1 cellular context compared by ENCODE assay signal in the genomic region with DNA sequence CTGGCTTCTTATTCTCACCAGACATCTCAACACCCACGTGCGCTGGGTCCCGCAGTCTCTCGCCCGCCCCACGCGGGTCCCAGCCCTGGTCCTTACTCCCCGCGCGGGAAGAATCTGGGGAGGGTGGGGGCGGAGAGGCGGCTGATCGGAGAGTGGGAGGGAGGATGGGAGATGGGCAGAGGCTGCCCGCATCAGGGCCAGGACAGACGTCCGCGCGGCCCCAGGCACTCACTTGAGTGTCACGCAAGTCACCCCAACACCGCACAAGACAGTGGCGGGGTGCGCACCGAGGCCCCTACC.
TF ChIP-seq lines count a peak whose summit lies in the region.

No MANE protein-coding gene starts in this region.

TF ChIP-seq in HEK293, 187 proteins besides CTCF, POLR2A, EP300 and RAD21 (continues in another document):
- TF ChIP-seq SP2 (tag by site-specific recombination; IDR thresholded peaks at IDR 0.05) (peak; percentile 26), KLF7 (tag by site-specific recombination; IDR thresholded peaks at IDR 0.05; ENCODE audit: borderline replicate concordance) (no peak), ZFP3 (tag by site-specific recombination; IDR thresholded peaks at IDR 0.05; ENCODE audit: low read depth) (no peak), ZNF510 (tag by site-specific recombination; IDR thresholded peaks at IDR 0.05; ENCODE audit: insufficient replicate concordance) (no peak), ZNF239 (tag by site-specific recombination; IDR thresholded peaks at IDR 0.05) (no peak), ZSCAN23 (tag by site-specific recombination; IDR thresholded peaks at IDR 0.05) (no peak), WT1 (tag by site-specific recombination; IDR thresholded peaks at IDR 0.05) (no peak), ZNF350 (tag by site-specific recombination; IDR thresholded peaks at IDR 0.05) (no peak), ZFHX2 (tag by site-specific recombination; conservative IDR thresholded peaks at IDR 0.05) (peak; percentile 69), YY2 (tag by site-specific recombination; IDR thresholded peaks at IDR 0.05) (no peak), ZBTB17 (tag by site-specific recombination; IDR thresholded peaks at IDR 0.05) (no peak), ZNF202 (tag by site-specific recombination; IDR thresholded peaks at IDR 0.05; ENCODE audit: borderline replicate concordance) (no peak), ZNF768 (tag by site-specific recombination; IDR thresholded peaks at IDR 0.05) (no peak), MZF1 (tag by site-specific recombination; IDR thresholded peaks at IDR 0.05; ENCODE audit: borderline replicate concordance) (no peak), ZNF366 (tag by site-specific recombination; conservative IDR thresholded peaks at IDR 0.05) (no peak), ZNF211 (tag by site-specific recombination; IDR thresholded peaks at IDR 0.05; ENCODE audit: low read depth) (no peak), HOXA7 (CRISPR knock-in tag; IDR thresholded peaks at IDR 0.05; ENCODE audit: borderline replicate concordance) (no peak), ZNF174 (tag by site-specific recombination; IDR thresholded peaks at IDR 0.05) (no peak), IKZF3 (tag by site-specific recombination; IDR thresholded peaks at IDR 0.05) (no peak), ZNF529 (tag by site-specific recombination; IDR thresholded peaks at IDR 0.05; ENCODE audit: insufficient replicate concordance) (no peak), ZNF37A (tag by site-specific recombination; IDR thresholded peaks at IDR 0.05) (no peak), ZNF214 (tag by site-specific recombination; IDR thresholded peaks at IDR 0.05; ENCODE audit: borderline replicate concordance) (no peak), ZNF521 (tag by site-specific recombination; IDR thresholded peaks at IDR 0.05) (no peak), EGR2 (tag by site-specific recombination; IDR thresholded peaks at IDR 0.05; ENCODE audit: low read depth) (peak; percentile 57), ZBTB21 (tag by site-specific recombination; IDR thresholded peaks at IDR 0.05) (no peak), HOXD13 (CRISPR knock-in tag; IDR thresholded peaks at IDR 0.05; ENCODE audit: borderline replicate concordance) (no peak), ZNF169 (tag by site-specific recombination; IDR thresholded peaks at IDR 0.05) (no peak), ZNF561 (tag by site-specific recombination; IDR thresholded peaks at IDR 0.05; ENCODE audit: borderline replicate concordance) (no peak), PRDM1 (tag by site-specific recombination; IDR thresholded peaks at IDR 0.05) (no peak), ZNF707 (tag by site-specific recombination; IDR thresholded peaks at IDR 0.05) (no peak), ZNF473 (tag by site-specific recombination; IDR thresholded peaks at IDR 0.05) (no peak), ZNF146 (tag by site-specific recombination; IDR thresholded peaks at IDR 0.05) (no peak), ZNF292 (tag by site-specific recombination; IDR thresholded peaks at IDR 0.05; ENCODE audit: borderline replicate concordance, low read depth) (no peak), OVOL3 (tag by site-specific recombination; IDR thresholded peaks at IDR 0.05) (no peak), ZNF132 (tag by site-specific recombination; IDR thresholded peaks at IDR 0.05; ENCODE audit: borderline replicate concordance) (no peak), YY1 (tag by site-specific recombination; IDR thresholded peaks at IDR 0.05) (no peak), ZNF175 (tag by site-specific recombination; IDR thresholded peaks at IDR 0.05) (no peak), SP3 (tag by site-specific recombination; IDR thresholded peaks at IDR 0.05) (no peak), ZNF514 (tag by site-specific recombination; IDR thresholded peaks at IDR 0.05) (no peak), ZNF404 (tag by site-specific recombination; IDR thresholded peaks at IDR 0.05) (no peak)
- TF ChIP-seq, protein P1, sequence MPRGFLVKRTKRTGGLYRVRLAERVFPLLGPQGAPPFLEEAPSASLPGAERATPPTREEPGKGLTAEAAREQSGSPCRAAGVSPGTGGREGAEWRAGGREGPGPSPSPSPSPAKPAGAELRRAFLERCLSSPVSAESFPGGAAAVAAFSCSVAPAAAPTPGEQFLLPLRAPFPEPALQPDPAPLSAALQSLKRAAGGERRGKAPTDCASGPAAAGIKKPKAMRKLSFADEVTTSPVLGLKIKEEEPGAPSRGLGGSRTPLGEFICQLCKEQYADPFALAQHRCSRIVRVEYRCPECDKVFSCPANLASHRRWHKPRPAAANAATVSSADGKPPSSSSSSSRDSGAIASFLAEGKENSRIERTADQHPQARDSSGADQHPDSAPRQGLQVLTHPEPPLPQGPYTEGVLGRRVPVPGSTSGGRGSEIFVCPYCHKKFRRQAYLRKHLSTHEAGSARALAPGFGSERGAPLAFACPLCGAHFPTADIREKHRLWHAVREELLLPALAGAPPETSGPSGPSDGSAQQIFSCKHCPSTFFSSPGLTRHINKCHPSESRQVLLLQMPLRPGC (tag by site-specific recombination; IDR thresholded peaks at IDR 0.05): no peak
- TF ChIP-seq, protein P2, sequence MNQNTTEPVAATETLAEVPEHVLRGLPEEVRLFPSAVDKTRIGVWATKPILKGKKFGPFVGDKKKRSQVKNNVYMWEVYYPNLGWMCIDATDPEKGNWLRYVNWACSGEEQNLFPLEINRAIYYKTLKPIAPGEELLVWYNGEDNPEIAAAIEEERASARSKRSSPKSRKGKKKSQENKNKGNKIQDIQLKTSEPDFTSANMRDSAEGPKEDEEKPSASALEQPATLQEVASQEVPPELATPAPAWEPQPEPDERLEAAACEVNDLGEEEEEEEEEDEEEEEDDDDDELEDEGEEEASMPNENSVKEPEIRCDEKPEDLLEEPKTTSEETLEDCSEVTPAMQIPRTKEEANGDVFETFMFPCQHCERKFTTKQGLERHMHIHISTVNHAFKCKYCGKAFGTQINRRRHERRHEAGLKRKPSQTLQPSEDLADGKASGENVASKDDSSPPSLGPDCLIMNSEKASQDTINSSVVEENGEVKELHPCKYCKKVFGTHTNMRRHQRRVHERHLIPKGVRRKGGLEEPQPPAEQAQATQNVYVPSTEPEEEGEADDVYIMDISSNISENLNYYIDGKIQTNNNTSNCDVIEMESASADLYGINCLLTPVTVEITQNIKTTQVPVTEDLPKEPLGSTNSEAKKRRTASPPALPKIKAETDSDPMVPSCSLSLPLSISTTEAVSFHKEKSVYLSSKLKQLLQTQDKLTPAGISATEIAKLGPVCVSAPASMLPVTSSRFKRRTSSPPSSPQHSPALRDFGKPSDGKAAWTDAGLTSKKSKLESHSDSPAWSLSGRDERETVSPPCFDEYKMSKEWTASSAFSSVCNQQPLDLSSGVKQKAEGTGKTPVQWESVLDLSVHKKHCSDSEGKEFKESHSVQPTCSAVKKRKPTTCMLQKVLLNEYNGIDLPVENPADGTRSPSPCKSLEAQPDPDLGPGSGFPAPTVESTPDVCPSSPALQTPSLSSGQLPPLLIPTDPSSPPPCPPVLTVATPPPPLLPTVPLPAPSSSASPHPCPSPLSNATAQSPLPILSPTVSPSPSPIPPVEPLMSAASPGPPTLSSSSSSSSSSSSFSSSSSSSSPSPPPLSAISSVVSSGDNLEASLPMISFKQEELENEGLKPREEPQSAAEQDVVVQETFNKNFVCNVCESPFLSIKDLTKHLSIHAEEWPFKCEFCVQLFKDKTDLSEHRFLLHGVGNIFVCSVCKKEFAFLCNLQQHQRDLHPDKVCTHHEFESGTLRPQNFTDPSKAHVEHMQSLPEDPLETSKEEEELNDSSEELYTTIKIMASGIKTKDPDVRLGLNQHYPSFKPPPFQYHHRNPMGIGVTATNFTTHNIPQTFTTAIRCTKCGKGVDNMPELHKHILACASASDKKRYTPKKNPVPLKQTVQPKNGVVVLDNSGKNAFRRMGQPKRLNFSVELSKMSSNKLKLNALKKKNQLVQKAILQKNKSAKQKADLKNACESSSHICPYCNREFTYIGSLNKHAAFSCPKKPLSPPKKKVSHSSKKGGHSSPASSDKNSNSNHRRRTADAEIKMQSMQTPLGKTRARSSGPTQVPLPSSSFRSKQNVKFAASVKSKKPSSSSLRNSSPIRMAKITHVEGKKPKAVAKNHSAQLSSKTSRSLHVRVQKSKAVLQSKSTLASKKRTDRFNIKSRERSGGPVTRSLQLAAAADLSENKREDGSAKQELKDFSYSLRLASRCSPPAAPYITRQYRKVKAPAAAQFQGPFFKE (tag by site-specific recombination; IDR thresholded peaks at IDR 0.05; ENCODE audit: borderline replicate concordance): no peak
- TF ChIP-seq, protein P3, sequence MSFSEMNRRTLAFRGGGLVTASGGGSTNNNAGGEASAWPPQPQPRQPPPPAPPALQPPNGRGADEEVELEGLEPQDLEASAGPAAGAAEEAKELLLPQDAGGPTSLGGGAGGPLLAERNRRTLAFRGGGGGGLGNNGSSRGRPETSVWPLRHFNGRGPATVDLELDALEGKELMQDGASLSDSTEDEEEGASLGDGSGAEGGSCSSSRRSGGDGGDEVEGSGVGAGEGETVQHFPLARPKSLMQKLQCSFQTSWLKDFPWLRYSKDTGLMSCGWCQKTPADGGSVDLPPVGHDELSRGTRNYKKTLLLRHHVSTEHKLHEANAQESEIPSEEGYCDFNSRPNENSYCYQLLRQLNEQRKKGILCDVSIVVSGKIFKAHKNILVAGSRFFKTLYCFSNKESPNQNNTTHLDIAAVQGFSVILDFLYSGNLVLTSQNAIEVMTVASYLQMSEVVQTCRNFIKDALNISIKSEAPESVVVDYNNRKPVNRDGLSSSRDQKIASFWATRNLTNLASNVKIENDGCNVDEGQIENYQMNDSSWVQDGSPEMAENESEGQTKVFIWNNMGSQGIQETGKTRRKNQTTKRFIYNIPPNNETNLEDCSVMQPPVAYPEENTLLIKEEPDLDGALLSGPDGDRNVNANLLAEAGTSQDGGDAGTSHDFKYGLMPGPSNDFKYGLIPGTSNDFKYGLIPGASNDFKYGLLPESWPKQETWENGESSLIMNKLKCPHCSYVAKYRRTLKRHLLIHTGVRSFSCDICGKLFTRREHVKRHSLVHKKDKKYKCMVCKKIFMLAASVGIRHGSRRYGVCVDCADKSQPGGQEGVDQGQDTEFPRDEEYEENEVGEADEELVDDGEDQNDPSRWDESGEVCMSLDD (tag by site-specific recombination; IDR thresholded peaks at IDR 0.05): peak; percentile 43; the same call in 1 of the 2 replicates
- TF ChIP-seq, protein P4, sequence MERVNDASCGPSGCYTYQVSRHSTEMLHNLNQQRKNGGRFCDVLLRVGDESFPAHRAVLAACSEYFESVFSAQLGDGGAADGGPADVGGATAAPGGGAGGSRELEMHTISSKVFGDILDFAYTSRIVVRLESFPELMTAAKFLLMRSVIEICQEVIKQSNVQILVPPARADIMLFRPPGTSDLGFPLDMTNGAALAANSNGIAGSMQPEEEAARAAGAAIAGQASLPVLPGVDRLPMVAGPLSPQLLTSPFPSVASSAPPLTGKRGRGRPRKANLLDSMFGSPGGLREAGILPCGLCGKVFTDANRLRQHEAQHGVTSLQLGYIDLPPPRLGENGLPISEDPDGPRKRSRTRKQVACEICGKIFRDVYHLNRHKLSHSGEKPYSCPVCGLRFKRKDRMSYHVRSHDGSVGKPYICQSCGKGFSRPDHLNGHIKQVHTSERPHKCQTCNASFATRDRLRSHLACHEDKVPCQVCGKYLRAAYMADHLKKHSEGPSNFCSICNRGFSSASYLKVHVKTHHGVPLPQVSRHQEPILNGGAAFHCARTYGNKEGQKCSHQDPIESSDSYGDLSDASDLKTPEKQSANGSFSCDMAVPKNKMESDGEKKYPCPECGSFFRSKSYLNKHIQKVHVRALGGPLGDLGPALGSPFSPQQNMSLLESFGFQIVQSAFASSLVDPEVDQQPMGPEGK (tag by site-specific recombination; IDR thresholded peaks at IDR 0.05): 0 out of 2 replicates have a peak, but pooled peaks have one; percentile 48
- TF ChIP-seq, protein P5, sequence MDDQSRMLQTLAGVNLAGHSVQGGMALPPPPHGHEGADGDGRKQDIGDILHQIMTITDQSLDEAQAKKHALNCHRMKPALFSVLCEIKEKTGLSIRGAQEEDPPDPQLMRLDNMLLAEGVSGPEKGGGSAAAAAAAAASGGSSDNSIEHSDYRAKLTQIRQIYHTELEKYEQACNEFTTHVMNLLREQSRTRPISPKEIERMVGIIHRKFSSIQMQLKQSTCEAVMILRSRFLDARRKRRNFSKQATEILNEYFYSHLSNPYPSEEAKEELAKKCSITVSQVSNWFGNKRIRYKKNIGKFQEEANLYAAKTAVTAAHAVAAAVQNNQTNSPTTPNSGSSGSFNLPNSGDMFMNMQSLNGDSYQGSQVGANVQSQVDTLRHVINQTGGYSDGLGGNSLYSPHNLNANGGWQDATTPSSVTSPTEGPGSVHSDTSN (CRISPR knock-in tag; IDR thresholded peaks at IDR 0.05): no peak
- TF ChIP-seq, protein P6, sequence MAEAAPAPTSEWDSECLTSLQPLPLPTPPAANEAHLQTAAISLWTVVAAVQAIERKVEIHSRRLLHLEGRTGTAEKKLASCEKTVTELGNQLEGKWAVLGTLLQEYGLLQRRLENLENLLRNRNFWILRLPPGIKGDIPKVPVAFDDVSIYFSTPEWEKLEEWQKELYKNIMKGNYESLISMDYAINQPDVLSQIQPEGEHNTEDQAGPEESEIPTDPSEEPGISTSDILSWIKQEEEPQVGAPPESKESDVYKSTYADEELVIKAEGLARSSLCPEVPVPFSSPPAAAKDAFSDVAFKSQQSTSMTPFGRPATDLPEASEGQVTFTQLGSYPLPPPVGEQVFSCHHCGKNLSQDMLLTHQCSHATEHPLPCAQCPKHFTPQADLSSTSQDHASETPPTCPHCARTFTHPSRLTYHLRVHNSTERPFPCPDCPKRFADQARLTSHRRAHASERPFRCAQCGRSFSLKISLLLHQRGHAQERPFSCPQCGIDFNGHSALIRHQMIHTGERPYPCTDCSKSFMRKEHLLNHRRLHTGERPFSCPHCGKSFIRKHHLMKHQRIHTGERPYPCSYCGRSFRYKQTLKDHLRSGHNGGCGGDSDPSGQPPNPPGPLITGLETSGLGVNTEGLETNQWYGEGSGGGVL (tag by site-specific recombination; IDR thresholded peaks at IDR 0.05): peak; percentile 25; the same call in 1 of the 2 replicates
- TF ChIP-seq, protein P7, sequence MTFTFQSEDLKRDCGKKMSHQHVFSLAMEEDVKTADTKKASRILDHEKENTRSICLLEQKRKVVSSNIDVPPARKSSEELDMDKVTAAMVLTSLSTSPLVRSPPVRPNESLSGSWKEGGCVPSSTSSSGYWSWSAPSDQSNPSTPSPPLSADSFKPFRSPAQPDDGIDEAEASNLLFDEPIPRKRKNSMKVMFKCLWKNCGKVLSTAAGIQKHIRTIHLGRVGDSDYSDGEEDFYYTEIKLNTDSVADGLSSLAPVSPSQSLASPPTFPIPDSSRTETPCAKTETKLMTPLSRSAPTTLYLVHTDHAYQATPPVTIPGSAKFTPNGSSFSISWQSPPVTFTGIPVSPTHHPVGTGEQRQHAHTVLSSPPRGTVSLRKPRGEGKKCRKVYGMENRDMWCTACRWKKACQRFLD (tag by site-specific recombination; IDR thresholded peaks at IDR 0.05): no peak
